ENCODE assay signal across 13 cellular contexts in the genomic region with DNA sequence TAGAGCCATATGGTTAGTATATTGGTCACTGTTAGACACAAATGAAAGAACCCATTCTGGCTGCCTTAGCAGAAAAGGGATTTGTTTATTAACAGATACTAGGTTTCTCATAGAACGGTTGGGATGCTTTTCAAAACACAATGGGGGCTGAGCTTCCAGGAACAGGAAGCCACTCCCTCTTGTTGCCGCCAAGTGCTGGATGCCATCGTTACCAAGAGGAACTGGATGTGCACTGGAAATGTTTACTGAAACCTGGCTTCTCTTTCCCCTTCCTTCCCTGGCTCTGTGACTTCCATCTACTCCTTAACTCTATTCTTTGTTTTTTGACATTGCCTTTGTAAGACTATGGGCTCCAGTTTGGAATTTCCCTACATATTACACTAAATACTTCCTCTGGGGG. TPM values are rescaled to one million over a fixed set of nuclear protein-coding genes. Genes with fewer than 3 reads are reported as not detected.
A peak's percentile ranks its signal among the peaks of the same experiment; 100 is the strongest.
DNase-seq lines count a peak whose midpoint lies in the region; TF ChIP-seq lines count a peak whose summit lies in the region.
"Had no signal": no experiment of that assay in that cellular context is flagged by ENCODE, and none has a peak within 500 bp of the region (broad histone marks: within the 10 kb centered on the region; RNA-seq: fewer than 3 reads in every experiment).

No MANE protein-coding gene starts in this region.

- no peak overlapping the region for H3K4me3 ChIP-seq in esophagus squamous epithelium
- no peak overlapping the region for H3K4me3 ChIP-seq in mesodermal cell (ENCODE audit: extremely low read depth, insufficient read depth, low read length, poor library complexity, severe bottlenecking)
- no peak overlapping the region for H3K4me3 ChIP-seq in vagina
- no peak overlapping the region for H3K4me3 ChIP-seq in PC-9
- H3K4me3 ChIP-seq: colonic mucosa had no signal

- H3K27ac ChIP-seq in esophagus squamous epithelium (peak overlapping the region in 3 of 4 donors; percentile 27 to 75 (median 59)), mesodermal cell (ENCODE audit: low read depth, low read length, severe bottlenecking) (peak overlapping the region; percentile 52), vagina (peak overlapping the region; percentile 34), PC-9 (no peak overlapping the region)
- H3K27ac ChIP-seq: colonic mucosa had no signal

- H3K4me1 Mint-ChIP-seq in activated naive CD4-positive, alpha-beta T cell treated with anti-CD3 and anti-CD28 coated beads, Interleukin-2, amount 50 U/mL, for 24 hours = no peaks in the 10 kb centered on the region

- H3K9me2 ChIP-seq in PC-9 (ENCODE audit: insufficient read depth) = no peaks in the 10 kb centered on the region; the same call in 1 of the 2 replicates

- H3F3A ChIP-seq in PC-9 (ENCODE audit: insufficient read depth, low read depth) = no peaks in the 10 kb centered on the region

- POLR2A ChIA-PET in PC-9 (lab: Charles Lee; ENCODE audit: unreplicated experiment) = no interaction called here

- H3K4me1 ChIP-seq in esophagus squamous epithelium (peaks cover 0 to 11% (median 4%) of the 10 kb centered on the region in 3 donors), mesodermal cell (ENCODE audit: control insufficient read depth, insufficient read depth, low read length, poor library complexity, severe bottlenecking) (no peaks in the 10 kb centered on the region), vagina (peaks cover 9% of the 10 kb centered on the region), PC-9 (replicated peaks; ENCODE audit: insufficient read depth) (no peaks in the 10 kb centered on the region)
- H3K4me1 ChIP-seq: colonic mucosa had no signal

- H3K9me3 ChIP-seq in esophagus squamous epithelium = peaks cover 0 to 14% (median 8%) of the 10 kb centered on the region in 3 donors
- H3K9me3 ChIP-seq in mesodermal cell (ENCODE audit: control insufficient read depth, low read length) = peaks cover 16% of the 10 kb centered on the region
- no peaks in the 10 kb centered on the region for H3K9me3 ChIP-seq in vagina
- H3K9me3 ChIP-seq in PC-9 (ENCODE audit: insufficient read depth, low read depth) = no peaks in the 10 kb centered on the region
- H3K9me3 ChIP-seq: colonic mucosa had no signal

- DNase-seq in activated naive CD4-positive, alpha-beta T cell (lab: John Stamatoyannopoulos, UW) = no peak
- DNase-seq in esophagus squamous epithelium (lab: John Stamatoyannopoulos, UW) (no peak), vagina (ENCODE audit: extremely low spot score in 2 of 2) (no peak), NCI-H526 treated with DMSO at 0.1 percent for 48 hours (lab: John Stamatoyannopoulos, UW) (no peak), activated gamma-delta T cell treated with Interleukin-2 at 50 U/mL for 16 hours (no peak), PC-9 (no peak)
- DNase-seq: activated effector memory CD4-positive, alpha-beta T cell treated with Interleukin-2 at 50 U/mL for 16 hours; colonic mucosa; GDM1; NCI-H1105 treated with DMSO at 0.1 percent for 48 hours; occipital lobe had no signal

- intact Hi-C loops in esophagus squamous epithelium (cut with DNase I) (no loop called here), vagina (cut with DNase I) (no loop called here), PC-9 (cut with micrococcal nuclease; ENCODE audit: unreplicated experiment) (no loop called here)

- TF ChIP-seq CTCF in esophagus squamous epithelium (IDR thresholded peaks at IDR 0.05) (no peak), vagina (IDR thresholded peaks at IDR 0.05) (no peak), PC-9 (conservative IDR thresholded peaks at IDR 0.05) (no peak)

- WGBS in esophagus squamous epithelium, 2 donors = 13 to 16% methylated on average over 3 of the region's 3 CpGs
- 36 to 59% methylated on average over 3 of the region's 3 CpGs for WGBS in mesodermal cell (ENCODE audit: insufficient coverage in 2 of 2), 2 experiments

- H3K27ac Mint-ChIP-seq in activated naive CD4-positive, alpha-beta T cell treated with anti-CD3 and anti-CD28 coated beads, Interleukin-2, amount 50 U/mL, for 24 hours = peak overlapping the region; percentile 12

- CTCF ChIA-PET in PC-9 (lab: Charles Lee) = no interaction called here

- H2AFZ ChIP-seq in PC-9 = no peak overlapping the region

- peaks cover 20% of the 10 kb centered on the region for H3K27me3 Mint-ChIP-seq in activated naive CD4-positive, alpha-beta T cell treated with anti-CD3 and anti-CD28 coated beads, Interleukin-2, amount 50 U/mL, for 24 hours

- TF ChIP-seq POLR2A in esophagus squamous epithelium (IDR thresholded peaks at IDR 0.05) (no peak), vagina (IDR thresholded peaks at IDR 0.05) (no peak)

- H3K79me2 ChIP-seq in PC-9 (ENCODE audit: low read depth) = no peaks in the 10 kb centered on the region

- H4K20me1 ChIP-seq in PC-9 (ENCODE audit: insufficient read depth) = no peaks in the 10 kb centered on the region

- no TSS peak for BruUV-seq in PC-9 (replicated peaks; lab: Mats Ljungman, UMichigan)

- H3K4me2 ChIP-seq in PC-9 = no peak overlapping the region

- H3K27me3 ChIP-seq in esophagus squamous epithelium (no peaks in the 10 kb centered on the region), vagina (no peaks in the 10 kb centered on the region), PC-9 (ENCODE audit: insufficient read depth, low read depth) (no peaks in the 10 kb centered on the region)
- H3K27me3 ChIP-seq: colonic mucosa had no signal

- H3K36me3 ChIP-seq in esophagus squamous epithelium (no peaks in the 10 kb centered on the region), mesodermal cell (ENCODE audit: control insufficient read depth, insufficient read depth, low read length) (no peaks in the 10 kb centered on the region), vagina (no peaks in the 10 kb centered on the region), PC-9 (ENCODE audit: low read depth) (no peaks in the 10 kb centered on the region)
- H3K36me3 ChIP-seq: colonic mucosa had no signal

- H3K4me3 Mint-ChIP-seq in activated naive CD4-positive, alpha-beta T cell treated with anti-CD3 and anti-CD28 coated beads, Interleukin-2, amount 50 U/mL, for 24 hours = no peak overlapping the region

- peaks cover 7% of the 10 kb centered on the region for H3K36me3 Mint-ChIP-seq in activated naive CD4-positive, alpha-beta T cell treated with anti-CD3 and anti-CD28 coated beads, Interleukin-2, amount 50 U/mL, for 24 hours

- H3K9me3 Mint-ChIP-seq in activated naive CD4-positive, alpha-beta T cell treated with anti-CD3 and anti-CD28 coated beads, Interleukin-2, amount 50 U/mL, for 24 hours = peaks cover 15% of the 10 kb centered on the region

RNA-seq across cellular contexts. Expression of a gene that starts 11.8 kb away (rescaled TPM):
- total RNA-seq in esophagus squamous epithelium = 1 to 10 TPM in 1 of 4 donors, under 1 TPM in 3; 0.11 to 1.1 (median 0.82) TPM
- polyA plus RNA-seq in mesodermal cell (2013, experiment 1 of 2) = 1.00 TPM
- 0.71 TPM for polyA plus RNA-seq in mesodermal cell (2013, experiment 2 of 2)
- 1.7 TPM for total RNA-seq in vagina
- 1.2 and 1.4 TPM in 2 replicates for total RNA-seq in PC-9 (2021)
